37 cellular contexts compared by ENCODE assay signal in the genomic region with DNA sequence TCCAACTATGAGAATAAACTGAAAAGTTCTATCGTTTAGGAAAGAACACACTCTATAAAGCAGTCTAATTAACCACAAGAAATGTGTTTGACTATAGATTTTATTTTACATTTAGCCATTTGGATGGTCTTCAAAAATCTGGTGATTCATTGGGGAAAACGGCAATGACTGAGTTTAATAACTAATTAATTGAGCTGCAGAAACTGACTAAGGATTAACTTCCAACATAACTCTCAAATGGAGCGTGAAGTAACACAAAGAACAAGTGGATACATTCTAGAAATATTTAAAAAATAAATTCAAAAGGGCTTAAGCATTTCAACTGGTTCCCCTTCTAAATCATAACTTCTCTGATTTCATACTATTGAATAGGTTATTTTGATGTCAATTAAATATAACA.
"Had no signal": no experiment of that assay in that cellular context is flagged by ENCODE, and none has a peak within 500 bp of the region (broad histone marks: within the 10 kb centered on the region; RNA-seq: fewer than 3 reads in every experiment).

No MANE protein-coding gene starts in this region.

- DNase-seq: activated B cell treated with CpG ODN at 0.5 μM for 24 hours; activated CD4-positive, alpha-beta memory T cell treated with anti-CD3 and anti-CD28 coated beads for 36 hours; activated CD4-positive, alpha-beta T cell treated with anti-CD3 and anti-CD28 coated beads for 4 hours; activated CD4-positive, alpha-beta T cell treated with anti-CD3 and anti-CD28 coated beads, Interleukin-2, amount 10 ng/mL, durations not matched to agents 24 days and 14 days; activated CD4-positive, alpha-beta T cell treated with anti-CD3 and anti-CD28 coated beads, Interleukin-2, amount 50 U/mL, for 1 hour; activated CD4-positive, alpha-beta T cell treated with anti-CD3 and anti-CD28 coated beads, Interleukin-2, amount 50 U/mL, for 4 hours; activated CD4-positive, CD25-positive, alpha-beta regulatory T cell treated with anti-CD3 and anti-CD28 coated beads, Interleukin-2, amount 50 U/mL, for 72 hours; activated CD8-positive, alpha-beta memory T cell treated with anti-CD3 and anti-CD28 coated beads for 24 hours; activated CD8-positive, alpha-beta memory T cell treated with anti-CD3 and anti-CD28 coated beads, Interleukin-2, amount 10 ng/mL, durations not matched to agents 7 days and 5 days; activated CD8-positive, alpha-beta memory T cell treated with anti-CD3 and anti-CD28 coated beads, Interleukin-2, amount 50 U/mL, for 48 hours; activated CD8-positive, alpha-beta T cell treated with anti-CD3 and anti-CD28 coated beads for 36 hours; activated effector memory CD4-positive, alpha-beta T cell treated with Interleukin-2 at 50 U/mL for 16 hours; activated gamma-delta T cell; activated naive CD4-positive, alpha-beta T cell treated with anti-CD3 and anti-CD28 coated beads, Interleukin-2, amount 10 ng/mL, durations not matched to agents 7 days and 5 days; activated naive CD4-positive, alpha-beta T cell treated with Interleukin-2 at 50 U/mL for 16 hours; activated naive CD8-positive, alpha-beta T cell treated with anti-CD3 and anti-CD28 coated beads, Interleukin-2, amount 10 ng/mL, durations not matched to agents 7 days and 5 days; activated naive CD8-positive, alpha-beta T cell treated with anti-CD3 and anti-CD28 coated beads, Interleukin-2, amount 50 U/mL, for 24 hours; activated T-cell treated with anti-CD3 and anti-CD28 coated beads, Interleukin-2, amount 50 U/mL, for 24 hours; activated T-cell treated with anti-CD3 and anti-CD28 coated beads, Interleukin-2, amount 50 U/mL, for 48 hours; amygdala; anterior cingulate cortex; caudate nucleus; cerebellar nuclear complex; T-cell; T-helper 17 cell; T-helper 9 cell had no signal

- H3K4me3 ChIP-seq: ascending aorta, cardiac muscle cell had no signal

- H3K36me3 ChIP-seq: ascending aorta, cardiac muscle cell had no signal

- H3K36me3 Mint-ChIP-seq: activated CD4-positive, alpha-beta memory T cell treated with anti-CD3 and anti-CD28 coated beads for 36 hours; activated CD8-positive, alpha-beta memory T cell treated with anti-CD3 and anti-CD28 coated beads, Interleukin-2, amount 10 ng/mL, durations not matched to agents 7 days and 5 days; activated naive CD4-positive, alpha-beta T cell treated with anti-CD3 and anti-CD28 coated beads, Interleukin-2, amount 10 ng/mL, durations not matched to agents 7 days and 5 days; activated naive CD4-positive, alpha-beta T cell treated with anti-CD3 and anti-CD28 coated beads, Interleukin-2, amount 50 U/mL, for 24 hours; activated naive CD8-positive, alpha-beta T cell; activated naive CD8-positive, alpha-beta T cell treated with anti-CD3 and anti-CD28 coated beads, Interleukin-2, amount 10 ng/mL, durations not matched to agents 7 days and 5 days; brain; T-cell had no signal

- H3K27ac ChIP-seq: ascending aorta, cardiac muscle cell, VCaP had no signal

- H3K27ac Mint-ChIP-seq: activated B cell treated with CpG ODN at 0.5 μM for 24 hours; activated CD4-positive, alpha-beta memory T cell treated with anti-CD3 and anti-CD28 coated beads for 36 hours; activated CD4-positive, alpha-beta T cell treated with anti-CD3 and anti-CD28 coated beads, Interleukin-2, amount 10 ng/mL, durations not matched to agents 24 days and 14 days; activated CD8-positive, alpha-beta memory T cell treated with anti-CD3 and anti-CD28 coated beads, Interleukin-2, amount 10 ng/mL, durations not matched to agents 7 days and 5 days; activated CD8-positive, alpha-beta T cell treated with anti-CD3 and anti-CD28 coated beads for 36 hours; activated naive CD4-positive, alpha-beta T cell treated with anti-CD3 and anti-CD28 coated beads, Interleukin-2, amount 10 ng/mL, durations not matched to agents 7 days and 5 days; activated naive CD4-positive, alpha-beta T cell treated with anti-CD3 and anti-CD28 coated beads, Interleukin-2, amount 50 U/mL, for 24 hours; activated naive CD8-positive, alpha-beta T cell; activated naive CD8-positive, alpha-beta T cell treated with anti-CD3 and anti-CD28 coated beads, Interleukin-2, amount 10 ng/mL, durations not matched to agents 7 days and 5 days; activated naive CD8-positive, alpha-beta T cell treated with anti-CD3 and anti-CD28 coated beads, Interleukin-2, amount 50 U/mL, for 24 hours; activated T-cell treated with anti-CD3 and anti-CD28 coated beads, Interleukin-2, amount 50 U/mL, for 24 hours; activated T-helper 2 cell treated with anti-CD3 and anti-CD28 coated beads, Interferon-gamma antibody, Interleukin-2, Interleukin-4, amounts not matched to agents 10 μg/mL and 5 μg/mL and 100 μg/mL, durations not matched to agents 14 hours and 24 hours and 36 hours; brain; T-cell; T-helper 17 cell; T-helper 2 cell treated with Interferon-gamma antibody and Interleukin-4, amounts not matched to agents 5 μg/mL and 100 μg/mL, for 36 hours had no signal

- H3K9me3 Mint-ChIP-seq: activated CD4-positive, alpha-beta T cell treated with anti-CD3 and anti-CD28 coated beads, Interleukin-2, amount 10 ng/mL, durations not matched to agents 24 days and 14 days; activated naive CD4-positive, alpha-beta T cell treated with anti-CD3 and anti-CD28 coated beads, Interleukin-2, amount 10 ng/mL, durations not matched to agents 7 days and 5 days; activated naive CD4-positive, alpha-beta T cell treated with anti-CD3 and anti-CD28 coated beads, Interleukin-2, amount 50 U/mL, for 24 hours; central memory CD8-positive, alpha-beta T cell; T-helper 2 cell treated with Interferon-gamma antibody and Interleukin-4, amounts not matched to agents 5 μg/mL and 100 μg/mL, for 36 hours had no signal

- H3K9me3 ChIP-seq: ascending aorta had no signal

- H3K4me1 ChIP-seq: ascending aorta had no signal

- H3K4me1 Mint-ChIP-seq: activated B cell treated with CpG ODN at 0.5 μM for 24 hours; activated CD4-positive, alpha-beta T cell treated with anti-CD3 and anti-CD28 coated beads, Interleukin-2, amount 10 ng/mL, durations not matched to agents 24 days and 14 days; activated CD8-positive, alpha-beta memory T cell treated with anti-CD3 and anti-CD28 coated beads, Interleukin-2, amount 10 ng/mL, durations not matched to agents 7 days and 5 days; activated naive CD4-positive, alpha-beta T cell treated with anti-CD3 and anti-CD28 coated beads, Interleukin-2, amount 10 ng/mL, durations not matched to agents 7 days and 5 days; activated naive CD4-positive, alpha-beta T cell treated with anti-CD3 and anti-CD28 coated beads, Interleukin-2, amount 50 U/mL, for 24 hours; activated naive CD8-positive, alpha-beta T cell treated with anti-CD3 and anti-CD28 coated beads, Interleukin-2, amount 10 ng/mL, durations not matched to agents 7 days and 5 days; activated naive CD8-positive, alpha-beta T cell treated with anti-CD3 and anti-CD28 coated beads, Interleukin-2, amount 50 U/mL, for 24 hours; central memory CD8-positive, alpha-beta T cell; T-cell; T-helper 17 cell had no signal

- ATAC-seq: activated CD8-positive, alpha-beta memory T cell treated with anti-CD3 and anti-CD28 coated beads, Interleukin-2, amount 10 ng/mL, durations not matched to agents 7 days and 5 days; activated CD8-positive, alpha-beta T cell treated with anti-CD3 and anti-CD28 coated beads for 36 hours; activated naive CD8-positive, alpha-beta T cell treated with anti-CD3 and anti-CD28 coated beads, Interleukin-2, amount 50 U/mL, for 24 hours; T-cell; T-helper 17 cell had no signal

- H3K4me3 Mint-ChIP-seq: activated B cell treated with CpG ODN at 0.5 μM for 24 hours; activated CD4-positive, alpha-beta memory T cell treated with anti-CD3 and anti-CD28 coated beads for 36 hours; activated CD4-positive, alpha-beta T cell treated with anti-CD3 and anti-CD28 coated beads, Interleukin-2, amount 10 ng/mL, durations not matched to agents 24 days and 14 days; activated CD8-positive, alpha-beta memory T cell treated with anti-CD3 and anti-CD28 coated beads, Interleukin-2, amount 10 ng/mL, durations not matched to agents 7 days and 5 days; activated CD8-positive, alpha-beta T cell treated with anti-CD3 and anti-CD28 coated beads for 36 hours; activated naive CD4-positive, alpha-beta T cell treated with anti-CD3 and anti-CD28 coated beads, Interleukin-2, amount 10 ng/mL, durations not matched to agents 7 days and 5 days; activated naive CD4-positive, alpha-beta T cell treated with anti-CD3 and anti-CD28 coated beads, Interleukin-2, amount 50 U/mL, for 24 hours; activated naive CD8-positive, alpha-beta T cell; activated naive CD8-positive, alpha-beta T cell treated with anti-CD3 and anti-CD28 coated beads, Interleukin-2, amount 10 ng/mL, durations not matched to agents 7 days and 5 days; activated naive CD8-positive, alpha-beta T cell treated with anti-CD3 and anti-CD28 coated beads, Interleukin-2, amount 50 U/mL, for 24 hours; activated T-cell treated with anti-CD3 and anti-CD28 coated beads, Interleukin-2, amount 50 U/mL, for 24 hours; brain; central memory CD8-positive, alpha-beta T cell; T-cell; T-helper 17 cell; T-helper 2 cell treated with Interferon-gamma antibody and Interleukin-4, amounts not matched to agents 5 μg/mL and 100 μg/mL, for 36 hours had no signal

- H3K27me3 Mint-ChIP-seq: activated B cell treated with CpG ODN at 0.5 μM for 24 hours; activated CD4-positive, alpha-beta memory T cell treated with anti-CD3 and anti-CD28 coated beads for 36 hours; activated CD4-positive, alpha-beta T cell treated with anti-CD3 and anti-CD28 coated beads, Interleukin-2, amount 10 ng/mL, durations not matched to agents 24 days and 14 days; activated CD8-positive, alpha-beta memory T cell treated with anti-CD3 and anti-CD28 coated beads, Interleukin-2, amount 10 ng/mL, durations not matched to agents 7 days and 5 days; activated CD8-positive, alpha-beta T cell treated with anti-CD3 and anti-CD28 coated beads for 36 hours; activated naive CD4-positive, alpha-beta T cell treated with anti-CD3 and anti-CD28 coated beads, Interleukin-2, amount 10 ng/mL, durations not matched to agents 7 days and 5 days; activated naive CD4-positive, alpha-beta T cell treated with anti-CD3 and anti-CD28 coated beads, Interleukin-2, amount 50 U/mL, for 24 hours; activated naive CD8-positive, alpha-beta T cell; activated naive CD8-positive, alpha-beta T cell treated with anti-CD3 and anti-CD28 coated beads, Interleukin-2, amount 10 ng/mL, durations not matched to agents 7 days and 5 days; activated naive CD8-positive, alpha-beta T cell treated with anti-CD3 and anti-CD28 coated beads, Interleukin-2, amount 50 U/mL, for 24 hours; activated T-cell treated with anti-CD3 and anti-CD28 coated beads, Interleukin-2, amount 50 U/mL, for 24 hours; brain; central memory CD8-positive, alpha-beta T cell; T-cell; T-helper 17 cell had no signal

- H3K27me3 ChIP-seq: ascending aorta, cardiac muscle cell had no signal

- FAIRE-seq: bronchial epithelial cell, TTC549 had no signal
